ENCODE assay signal across 8 cellular contexts in genomic region chr17:45228121-45228941, GRCh38. TPM values are rescaled to one million over a fixed set of nuclear protein-coding genes. Genes with fewer than 3 reads are reported as not detected.
DNase-seq lines count a peak whose midpoint lies in the region; ATAC-seq lines count a peak whose summit lies in the region.

No MANE protein-coding gene starts in this region.

- POLR2A ChIA-PET in activated CD4-positive, alpha-beta T cell treated with anti-CD3 and anti-CD28 coated beads, Interleukin-2, amount 10 ng/mL, durations not matched to agents 7 days and 5 days (lab: Charles Lee): interaction anchor here (1.1 to 1.2 kb wide), 2 partner anchors 20 kb away, joined by 3 to 5 read pairs; no protein-coding TSS in a partner anchor

- H3K27me3 ChIP-seq in layer of hippocampus (ENCODE audit: control insufficient read depth, insufficient read depth, low read length): no peaks in the 10 kb centered on the region
- no peaks in the 10 kb centered on the region for H3K27me3 ChIP-seq in thymus (ENCODE audit: control insufficient read depth, insufficient read depth)

- H3K4me1 ChIP-seq in thymus (ENCODE audit: control insufficient read depth, insufficient read depth, low read length): peaks cover 63% of the 10 kb centered on the region

- peaks cover 81% of the 10 kb centered on the region for H3K4me1 Mint-ChIP-seq in activated CD4-positive, alpha-beta T cell treated with anti-CD3 and anti-CD28 coated beads, Interleukin-2, amount 10 ng/mL, durations not matched to agents 7 days and 5 days
- H3K4me1 Mint-ChIP-seq in activated T-cell treated with anti-CD3 and anti-CD28 coated beads, Interleukin-2, amount 50 U/mL, for 4 hours (ENCODE audit: low read depth): peaks cover 94% of the 10 kb centered on the region

- H3K27ac ChIP-seq in layer of hippocampus (ENCODE audit: low read depth, low read length): peak overlapping the region; percentile 77
- peak overlapping the region; percentile 99 for H3K27ac ChIP-seq in thymus (ENCODE audit: low read depth)

- 55% methylated on average over 18 of the region's 18 CpGs for WGBS in thymus

- no peak for ATAC-seq in activated T-cell treated with anti-CD3 and anti-CD28 coated beads, Interleukin-2, amount 50 U/mL, for 4 hours
- ATAC-seq in GM21360 (IDR thresholded peaks at IDR 0.05; ENCODE audit: unreplicated experiment) (no peak), HG02588 (IDR thresholded peaks at IDR 0.05; ENCODE audit: unreplicated experiment) (no peak)

- H3K27me3 Mint-ChIP-seq in activated CD4-positive, alpha-beta T cell treated with anti-CD3 and anti-CD28 coated beads, Interleukin-2, amount 10 ng/mL, durations not matched to agents 7 days and 5 days: no peaks in the 10 kb centered on the region
- H3K27me3 Mint-ChIP-seq in activated T-cell treated with anti-CD3 and anti-CD28 coated beads, Interleukin-2, amount 50 U/mL, for 4 hours (ENCODE audit: low read depth): no peaks in the 10 kb centered on the region

- no peaks in the 10 kb centered on the region for H3K9me3 ChIP-seq in thymus (ENCODE audit: control insufficient read depth)

- H3K4me3 Mint-ChIP-seq in activated CD4-positive, alpha-beta T cell treated with anti-CD3 and anti-CD28 coated beads, Interleukin-2, amount 10 ng/mL, durations not matched to agents 7 days and 5 days: peak overlapping the region; percentile 97
- H3K4me3 Mint-ChIP-seq in activated T-cell treated with anti-CD3 and anti-CD28 coated beads, Interleukin-2, amount 50 U/mL, for 4 hours: peak overlapping the region; percentile 96

- CTCF ChIA-PET in activated CD4-positive, alpha-beta T cell treated with anti-CD3 and anti-CD28 coated beads, Interleukin-2, amount 10 ng/mL, durations not matched to agents 7 days and 5 days (lab: Charles Lee): interaction anchor here (0.6 to 6.2 kb wide), 11 partner anchors 7 to 1054 kb away, joined by 3 to 64 read pairs (median 4); partner anchors contain the start of genes ACBD4, HEXIM1 and PLCD3

- peaks cover 53% of the 10 kb centered on the region for H3K36me3 Mint-ChIP-seq in activated CD4-positive, alpha-beta T cell treated with anti-CD3 and anti-CD28 coated beads, Interleukin-2, amount 10 ng/mL, durations not matched to agents 7 days and 5 days (ENCODE audit: low read depth)
- H3K36me3 Mint-ChIP-seq in activated T-cell treated with anti-CD3 and anti-CD28 coated beads, Interleukin-2, amount 50 U/mL, for 4 hours (ENCODE audit: insufficient read depth): peaks cover 8% of the 10 kb centered on the region

- H3K36me3 ChIP-seq in thymus (ENCODE audit: control insufficient read depth, insufficient read depth): peaks cover 13% of the 10 kb centered on the region

- H3K9me3 Mint-ChIP-seq in activated CD4-positive, alpha-beta T cell treated with anti-CD3 and anti-CD28 coated beads, Interleukin-2, amount 10 ng/mL, durations not matched to agents 7 days and 5 days: no peaks in the 10 kb centered on the region
- H3K9me3 Mint-ChIP-seq in activated T-cell treated with anti-CD3 and anti-CD28 coated beads, Interleukin-2, amount 50 U/mL, for 4 hours: no peaks in the 10 kb centered on the region

- DNase-seq in activated CD4-positive, alpha-beta T cell treated with anti-CD3 and anti-CD28 coated beads, Interleukin-2, amount 10 ng/mL, durations not matched to agents 7 days and 5 days: no peak
- no peak for DNase-seq in activated CD4-positive, alpha-beta T cell treated with anti-CD3 and anti-CD28 coated beads for 1 hour
- DNase-seq in activated T-cell treated with anti-CD3 and anti-CD28 coated beads, Interleukin-2, amount 50 U/mL, for 4 hours: no peak
- DNase-seq in iPS-NIHi11 (ENCODE audit: low spot score): no peak

- peak overlapping the region; percentile 6 for H3K4me3 ChIP-seq in thymus (ENCODE audit: low read length)

- peak overlapping the region; percentile 100 for H3K27ac Mint-ChIP-seq in activated CD4-positive, alpha-beta T cell treated with anti-CD3 and anti-CD28 coated beads, Interleukin-2, amount 10 ng/mL, durations not matched to agents 7 days and 5 days

RNA-seq across cellular contexts. Expression of gene FMNL1, which starts 6.6 kb away (rescaled TPM):
- 100 to 1,000 TPM; 391 to 410 TPM for total RNA-seq in activated CD4-positive, alpha-beta T cell treated with anti-CD3 and anti-CD28 coated beads, Interleukin-2, amount 10 ng/mL, durations not matched to agents 7 days and 5 days
- 100 to 1,000 TPM; 141 to 190 (median 158) TPM for total RNA-seq in activated T-cell treated with anti-CD3 and anti-CD28 coated beads, Interleukin-2, amount 50 U/mL, for 4 hours
- polyA plus RNA-seq in thymus: 79.5 TPM

RNA-seq across cellular contexts. Expression of gene SPATA32, which starts 33.6 kb away (rescaled TPM):
- total RNA-seq in activated CD4-positive, alpha-beta T cell treated with anti-CD3 and anti-CD28 coated beads, Interleukin-2, amount 10 ng/mL, durations not matched to agents 7 days and 5 days: under 1 TPM; 0.27 to 0.67 TPM
- total RNA-seq in activated T-cell treated with anti-CD3 and anti-CD28 coated beads, Interleukin-2, amount 50 U/mL, for 4 hours: under 1 TPM; 0.25 to 0.63 (median 0.27) TPM
- 0.21 TPM for polyA plus RNA-seq in thymus
